ENCODE assay signal across 12 cellular contexts in the genomic region with DNA sequence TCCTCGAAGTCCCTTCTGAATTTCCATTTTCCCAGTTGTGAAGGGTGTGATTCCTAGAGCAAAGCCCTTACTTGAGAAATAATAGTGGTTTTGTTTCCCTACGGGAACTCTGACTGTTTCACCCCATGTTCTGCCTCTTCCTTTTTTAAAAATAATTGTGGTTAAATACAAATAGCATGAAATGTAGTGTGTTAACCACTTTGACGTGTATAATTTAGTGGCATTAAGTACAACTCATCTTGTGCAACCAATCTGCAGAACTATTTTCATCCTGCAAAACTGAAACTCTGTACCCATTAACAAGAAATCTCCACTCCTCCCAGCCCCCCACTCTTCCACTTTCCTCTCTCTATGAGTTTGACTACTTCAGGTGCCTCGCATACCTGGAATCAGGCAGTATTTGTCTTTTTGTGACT. TPM values are rescaled to one million over a fixed set of nuclear protein-coding genes. Genes with fewer than 3 reads are reported as not detected.
DNase-seq lines count a peak whose midpoint lies in the region; ATAC-seq, FAIRE-seq and TF ChIP-seq lines count a peak whose summit lies in the region.
"Had no signal": no experiment of that assay in that cellular context is flagged by ENCODE, and none has a peak within 500 bp of the region (broad histone marks: within the 10 kb centered on the region; RNA-seq: fewer than 3 reads in every experiment).

No MANE protein-coding gene starts in this region.

- 45% methylated on average over 4 of the region's 4 CpGs for WGBS in suprapubic skin

- H4K20me1 ChIP-seq in fibroblast of lung (ENCODE audit: control insufficient read depth, extremely low read depth, insufficient read depth, low read length) = no peaks in the 10 kb centered on the region

- no peak overlapping the region for H3K4me2 ChIP-seq in fibroblast of lung (ENCODE audit: extremely low read depth, insufficient read depth, low read length)

- H3K4me3 ChIP-seq in fibroblast of lung (replicated peaks in 1 of 4; ENCODE audit: control extremely low read depth in 1 of 4, insufficient read depth in 1 of 4, low read depth in 3 of 4, low read length in 4 of 4) (no peak overlapping the region), suprapubic skin (no peak overlapping the region)
- H3K4me3 ChIP-seq: sigmoid colon had no signal

- TF ChIP-seq CTCF in fibroblast of lung (conservative IDR thresholded peaks at IDR 0.05 in 1 of 2, IDR thresholded peaks at IDR 0.05 in 1 of 2; ENCODE audit: low read depth in 1 of 2, low read length in 2 of 2) (no peak), suprapubic skin (IDR thresholded peaks at IDR 0.05) (no peak)

- DNase-seq in GM12891 (ENCODE audit: insufficient read length, low spot score) (no peak), M059J (ENCODE audit: low read depth) (peak; percentile 39), fibroblast of lung (ENCODE audit: low read depth in 2 of 2) (peak; percentile 43 to 44), suprapubic skin (ENCODE audit: low spot score in 2 of 2) (no peak), islet precursor cell (no peak), G401 (ENCODE audit: low spot score) (no peak), NCI-H446 (lab: John Stamatoyannopoulos, UW) (no peak)
- DNase-seq: activated effector memory CD4-positive, alpha-beta T cell treated with anti-CD3 and anti-CD28 coated beads, Interleukin-2, amount 50 U/mL, for 16 hours; DMS 273 treated with DMSO at 0.1 percent for 48 hours; effector CD4-positive, alpha-beta T cell; sigmoid colon had no signal

- TF ChIP-seq EP300 in suprapubic skin (IDR thresholded peaks at IDR 0.05) = no peak

- H3K27me3 ChIP-seq in fibroblast of lung (ENCODE audit: control insufficient read depth, insufficient read depth, low read length) = peaks cover 5% of the 10 kb centered on the region
- H3K27me3 ChIP-seq in suprapubic skin = peaks cover 37% of the 10 kb centered on the region
- H3K27me3 ChIP-seq: sigmoid colon had no signal

- no peak overlapping the region for H3K9ac ChIP-seq in fibroblast of lung (ENCODE audit: insufficient read depth, low read length)

- no peaks in the 10 kb centered on the region for H3K4me1 ChIP-seq in fibroblast of lung (ENCODE audit: control insufficient read depth, extremely low read depth, insufficient read depth, low read length)
- no peaks in the 10 kb centered on the region for H3K4me1 ChIP-seq in suprapubic skin

- TF ChIP-seq POLR2A in GM12891 (IDR thresholded peaks at IDR 0.05; ENCODE audit: low read depth, low read length) (no peak), suprapubic skin (IDR thresholded peaks at IDR 0.05) (no peak)

- FAIRE-seq in GM12891 (lab: Jason Lieb, UNC) = peak; percentile 81

- ATAC-seq in GM21423 (IDR thresholded peaks at IDR 0.05; ENCODE audit: unreplicated experiment) = peak; percentile 41

- H3K36me3 ChIP-seq in fibroblast of lung (ENCODE audit: control insufficient read depth, insufficient read depth, low read length) = no peaks in the 10 kb centered on the region
- H3K36me3 ChIP-seq in suprapubic skin = no peaks in the 10 kb centered on the region
- H3K36me3 ChIP-seq: sigmoid colon had no signal

- no peak overlapping the region for H2AFZ ChIP-seq in fibroblast of lung (ENCODE audit: low read length)

- no peaks in the 10 kb centered on the region for H3K9me3 ChIP-seq in fibroblast of lung (ENCODE audit: control insufficient read depth, insufficient read depth, low read depth, low read length)
- H3K9me3 ChIP-seq in suprapubic skin = no peaks in the 10 kb centered on the region
- H3K9me3 ChIP-seq: sigmoid colon had no signal

- H3K27ac ChIP-seq in fibroblast of lung (ENCODE audit: insufficient read depth, low read length) (no peak overlapping the region), suprapubic skin (no peak overlapping the region)
- H3K27ac ChIP-seq: sigmoid colon had no signal

- in situ Hi-C loops in G401 (cut with HindIII; ENCODE audit: low sequenced_read_pairs) = no loop called here

- H3K79me2 ChIP-seq in fibroblast of lung (ENCODE audit: control insufficient read depth, insufficient read depth, low read length) = no peaks in the 10 kb centered on the region

TF ChIP-seq in GM12891, 5 proteins besides CTCF, POLR2A, EP300 and RAD21:
- TF ChIP-seq POU2F2 (IDR thresholded peaks at IDR 0.05; ENCODE audit: low read depth, low read length) = no peak
- TF ChIP-seq PAX5 (IDR thresholded peaks at IDR 0.05; ENCODE audit: insufficient read depth, low read length, severe bottlenecking) = no peak
- peak; percentile 21; the same call in 1 of the 2 replicates for TF ChIP-seq SPI1 (IDR thresholded peaks at IDR 0.05; ENCODE audit: low read depth, low read length)
- no peak for TF ChIP-seq TAF1 (IDR thresholded peaks at IDR 0.05; ENCODE audit: low read depth, low read length)
- no peak for TF ChIP-seq POLR2AphosphoS5 (IDR thresholded peaks at IDR 0.05; ENCODE audit: low read depth, low read length)
TF ChIP-seq in GM12891: peak in this region for 1.

RNA-seq across cellular contexts. Expression of a gene that starts 35.6 kb away (rescaled TPM):
- polyA plus RNA-seq in GM12891 (2012; ENCODE audit: low read depth, missing spikeins) = 0.06 TPM
- not detected in 2 replicates for total RNA-seq in M059J (2014; rRNA removed; shearing (Covaris generic))
- total RNA-seq in fibroblast of lung (not detected in 2 replicates), suprapubic skin (not detected)
- polyA plus RNA-seq in fibroblast of lung = not detected in 2 replicates
- not detected in 2 replicates for polyA plus RNA-seq in fibroblast of lung (2012)
- not detected in 2 replicates for polyA minus RNA-seq in fibroblast of lung (ENCODE audit: low replicate concordance)
- total RNA-seq in G401 (2014; rRNA removed; shearing (Covaris generic)) = 1.4 and 2.7 TPM in 2 replicates

Comparison
In these comparisons a context has a peak if more than half of its experiments do, and no peak if none do; other contexts are left out.
1. DNase-seq: peak in M059J (single experiment) and fibroblast of lung (2 of 2); none in GM12891 (single experiment), suprapubic skin (0 of 2), islet precursor cell (single experiment), G401 (single experiment) and NCI-H446 (0 of 2).